Comparison of ENCODE assay signal across 8 cellular contexts in genomic region chr3:111717601-111718000, GRCh38. TPM values are rescaled to one million over a fixed set of nuclear protein-coding genes. Genes with fewer than 3 reads are reported as not detected.
DNase-seq lines count a peak whose midpoint lies in the region; FAIRE-seq and TF ChIP-seq lines count a peak whose summit lies in the region.

No MANE protein-coding gene starts in this region.

- in situ Hi-C loops in SK-MEL-5 (cut with HindIII; ENCODE audit: low pct_unique_long_range_greater_than_20kb, low sequenced_read_pairs) = loop anchor here (25.0 kb wide), 1 partner anchor 245 kb away; no protein-coding TSS in a partner anchor

- intact Hi-C loops in posterior cingulate gyrus (cut with DNase I) = loop anchor here (1.0 to 10.0 kb wide), 2 partner anchors 250 to 327 kb away; no protein-coding TSS in a partner anchor

- TF ChIP-seq CTCF in GM12864 (IDR thresholded peaks at IDR 0.05; ENCODE audit: low read depth, low read length, missing control alignments) = peak; percentile 92
- peak; percentile 85 for TF ChIP-seq CTCF in HFF-Myc (IDR thresholded peaks at IDR 0.05; ENCODE audit: low read depth, low read length, missing control alignments)

- H3K4me3 ChIP-seq in GM12864 (ENCODE audit: low read depth, low read length) (no peak overlapping the region), HFF-Myc (replicated peaks; ENCODE audit: low read depth, low read length) (no peak overlapping the region)

- FAIRE-seq in urothelium cell line (lab: Jason Lieb, UNC) = no peak

- DNase-seq in GM12864 (ENCODE audit: low read depth) (peak; percentile 49), HFF-Myc (ENCODE audit: extremely low read depth, low read depth) (peak; percentile 71), MV-4-11 (lab: John Stamatoyannopoulos, UW) (peak; percentile 74), SK-MEL-5 (ENCODE audit: low read depth, low spot score) (peak; percentile 91), glomerular visceral epithelial cell (ENCODE audit: extremely low spot score) (peak; percentile 85), posterior cingulate gyrus (peak; percentile 44 to 96 (median 71)), urothelium cell line (ENCODE audit: low spot score) (peak; percentile 78)
- DNase-seq in activated naive CD4-positive, alpha-beta T cell treated with Interleukin-2 at 50 U/mL for 16 hours = peak; percentile 64

RNA-seq across cellular contexts. Expression of gene PLCXD2, which starts 43.1 kb away (rescaled TPM):
- 1.1 and 1.2 TPM in 2 replicates for total RNA-seq in SK-MEL-5 (2014; rRNA removed; shearing (Covaris generic))
- polyA plus RNA-seq in SK-MEL-5 (2015; cell fraction: cytosol; rRNA removed) = 0.29 and 0.32 TPM in 2 replicates
- polyA plus RNA-seq in SK-MEL-5 (2015; cell fraction: nucleus; rRNA removed) = 2.3 and 2.7 TPM in 2 replicates
